Comparison of ENCODE assay signal across 8 cellular contexts in the genomic region with DNA sequence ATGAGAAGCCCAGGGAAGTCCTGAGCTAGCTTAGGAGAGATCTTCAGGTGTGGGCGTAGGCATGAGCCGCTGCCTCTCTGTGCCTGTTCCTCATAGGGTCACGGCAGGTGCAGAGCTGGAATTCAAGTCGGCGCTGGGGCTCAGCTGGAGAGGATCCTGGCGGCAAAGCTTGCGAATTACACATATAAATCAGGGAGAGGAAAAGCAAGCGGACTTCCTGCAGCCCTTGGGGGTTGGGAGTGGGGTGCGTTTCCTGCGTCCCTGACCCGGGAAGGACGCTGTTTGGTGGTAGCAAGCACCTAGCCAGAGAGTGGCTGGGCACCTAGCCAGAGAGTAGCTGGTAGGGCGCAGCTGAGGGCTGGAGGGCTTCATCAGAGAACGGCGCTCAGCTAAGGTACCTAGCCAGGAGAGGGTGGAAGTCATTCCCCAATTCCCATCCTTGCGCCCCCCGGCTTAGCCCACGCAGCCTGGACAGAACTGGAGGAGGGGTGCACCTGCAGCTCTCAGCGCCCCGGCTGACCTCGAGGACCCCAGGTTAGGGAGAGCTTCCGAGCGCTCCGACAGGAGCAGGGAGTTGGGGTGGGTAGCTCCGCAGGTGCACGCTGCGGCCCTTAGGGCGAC. TPM values are rescaled to one million over a fixed set of nuclear protein-coding genes. Genes with fewer than 3 reads are reported as not detected.
DNase-seq lines count a peak whose midpoint lies in the region; ATAC-seq, FAIRE-seq and TF ChIP-seq lines count a peak whose summit lies in the region.

No MANE protein-coding gene starts in this region.

- TF ChIP-seq EP300 in suprapubic skin (IDR thresholded peaks at IDR 0.05): no peak

- H3K4me1 Mint-ChIP-seq in activated B cell treated with CpG ODN at 0.5 μM for 24 hours: peaks cover 27% of the 10 kb centered on the region

- no TSS peak for BruUV-seq in endothelial cell of umbilical vein (replicated peaks; lab: Mats Ljungman, UMichigan)

- no peaks in the 10 kb centered on the region for H3K79me1 ChIP-seq in mesendoderm (ENCODE audit: low read length)

- peak overlapping the region; percentile 72 for H3K4me3 Mint-ChIP-seq in activated B cell treated with CpG ODN at 0.5 μM for 24 hours

- no peaks in the 10 kb centered on the region for H3K79me2 ChIP-seq in endothelial cell of umbilical vein (ENCODE audit: control insufficient read depth, insufficient read depth, low read length)
- H3K79me2 ChIP-seq in mesendoderm (ENCODE audit: control insufficient read depth, insufficient read depth, low read length): no peaks in the 10 kb centered on the region

- no peak overlapping the region for H3K27ac Mint-ChIP-seq in activated B cell treated with CpG ODN at 0.5 μM for 24 hours

- H3K9me3 Mint-ChIP-seq in activated B cell treated with CpG ODN at 0.5 μM for 24 hours: no peaks in the 10 kb centered on the region

- H3K18ac ChIP-seq in mesendoderm (ENCODE audit: low read length): no peak overlapping the region

- H3K36me3 Mint-ChIP-seq in activated B cell treated with CpG ODN at 0.5 μM for 24 hours (ENCODE audit: low read depth): no peaks in the 10 kb centered on the region

- intact Hi-C loops in activated B cell treated with CpG ODN at 0.5 μM for 24 hours (cut with micrococcal nuclease): loop anchor here (5.0 to 10.0 kb wide), 3 partner anchors 154 to 833 kb away; partner anchors contain the start of gene ASXL2
- intact Hi-C loops in endothelial cell of umbilical vein (cut with micrococcal nuclease): loop anchor here (5.0 kb wide), 2 partner anchors 56 to 156 kb away; no protein-coding TSS in a partner anchor

- TF ChIP-seq POLR2A in endothelial cell of umbilical vein (IDR thresholded peaks at IDR 0.05; ENCODE audit: low read depth, low read length) (no peak), suprapubic skin (IDR thresholded peaks at IDR 0.05) (no peak)

- H3K4me3 ChIP-seq in HAP-1 (peak overlapping the region; percentile 42), endothelial cell of umbilical vein (replicated peaks in 1 of 3; ENCODE audit: insufficient read depth in 1 of 3, low read depth in 1 of 3, low read length in 3 of 3) (peak overlapping the region in 1 of 3 experiments; percentile 14), mesendoderm (ENCODE audit: low read length) (no peak overlapping the region), suprapubic skin (peak overlapping the region; percentile 61)

- no peaks in the 10 kb centered on the region for H4K20me1 ChIP-seq in endothelial cell of umbilical vein (replicated peaks; ENCODE audit: control insufficient read depth, extremely low read depth, insufficient read depth, low read length)

- POLR2A ChIA-PET in activated B cell treated with CpG ODN at 0.5 μM for 24 hours (lab: Charles Lee) (interaction anchor here (0.5 to 0.6 kb wide), 2 partner anchors 212 to 717 kb away, joined by 3 to 14 read pairs; no protein-coding TSS in a partner anchor), endothelial cell of umbilical vein (lab: Charles Lee) (no interaction called here)

- TF ChIP-seq CTCF in activated B cell treated with CpG ODN at 0.5 μM for 24 hours (IDR thresholded peaks at IDR 0.05) (no peak), endothelial cell of umbilical vein (IDR thresholded peaks at IDR 0.05; ENCODE audit: extremely low read depth in 1 of 2, insufficient read depth in 1 of 2, low read depth in 1 of 2, low read length in 2 of 2) (peak in 1 of 2 donors; percentile 27), suprapubic skin (IDR thresholded peaks at IDR 0.05) (peak in 1 of 2 donors; percentile 37)

- ATAC-seq in activated B cell treated with CpG ODN at 0.5 μM for 24 hours (ENCODE audit: low read depth) (no peak), HG03460 (IDR thresholded peaks at IDR 0.05; ENCODE audit: unreplicated experiment) (no peak)

- peak; percentile 67 for DNase-seq in D341Med (ENCODE audit: low spot score)
- peak; percentile 79 to 83 for DNase-seq in HAP-1 (ENCODE audit: low spot score in 2 of 2)
- peak; percentile 78 to 89 for DNase-seq in NCI-H187 (lab: John Stamatoyannopoulos, UW)
- DNase-seq in activated B cell treated with CpG ODN at 0.5 μM for 24 hours: peak; percentile 18
- DNase-seq in endothelial cell of umbilical vein (ENCODE audit: low read depth, low spot score): peak; percentile 22
- peak; percentile 84 for DNase-seq in mesendoderm
- peak; percentile 82 to 84 for DNase-seq in suprapubic skin (ENCODE audit: low spot score in 2 of 2)

- H2BK15ac ChIP-seq in mesendoderm (replicated peaks; ENCODE audit: low read depth): no peak overlapping the region

- no peak overlapping the region for H3K23ac ChIP-seq in mesendoderm (ENCODE audit: low read length)

- no peak overlapping the region for H2BK5ac ChIP-seq in mesendoderm (ENCODE audit: low read length)

- no peaks in the 10 kb centered on the region for H3K36me3 ChIP-seq in HAP-1 (replicated peaks)
- H3K36me3 ChIP-seq in endothelial cell of umbilical vein (ENCODE audit: control insufficient read depth in 2 of 2, extremely low read depth in 1 of 2, insufficient read depth in 2 of 2, low read length in 2 of 2): no peaks in the 10 kb centered on the region
- H3K36me3 ChIP-seq in mesendoderm (ENCODE audit: control insufficient read depth, insufficient read depth, low read length): no peaks in the 10 kb centered on the region
- H3K36me3 ChIP-seq in suprapubic skin: no peaks in the 10 kb centered on the region

- no peak overlapping the region for H3K56ac ChIP-seq in mesendoderm (ENCODE audit: low read length)

- H2AK5ac ChIP-seq in mesendoderm (ENCODE audit: low read length): no peak overlapping the region

- no peak overlapping the region for H4K8ac ChIP-seq in mesendoderm (ENCODE audit: low read depth, low read length)

- dilution Hi-C loops in endothelial cell of umbilical vein (cut with MboI; ENCODE audit: extremely low pct_ligation_motif_present, low sequenced_read_pairs): no loop called here

- H2AFZ ChIP-seq in endothelial cell of umbilical vein (ENCODE audit: low read depth, low read length): peak overlapping the region; percentile 77

- H4K5ac ChIP-seq in mesendoderm (ENCODE audit: low read length): no peak overlapping the region

- WGBS in mesendoderm (ENCODE audit: extremely low coverage, insufficient coverage, low lambda C conversion rate): no CpG with 5 or more reads among the region's 28 CpGs
- 4% methylated on average over 14 of the region's 28 CpGs for WGBS in suprapubic skin

- no peaks in the 10 kb centered on the region for H3K9me1 ChIP-seq in endothelial cell of umbilical vein (replicated peaks; ENCODE audit: control insufficient read depth, extremely low read depth, insufficient read depth, low read length)

- peaks cover 42% of the 10 kb centered on the region for H3K27me3 Mint-ChIP-seq in activated B cell treated with CpG ODN at 0.5 μM for 24 hours

- H3K4me2 ChIP-seq in endothelial cell of umbilical vein (ENCODE audit: insufficient read depth, low read length) (peak overlapping the region; percentile 12), mesendoderm (ENCODE audit: low read length) (peak overlapping the region; percentile 70)

- in situ Hi-C loops in HAP-1 (cut with MboI; ENCODE audit: low sequenced_read_pairs): no loop called here

- CTCF ChIA-PET in activated B cell treated with CpG ODN at 0.5 μM for 24 hours (lab: Charles Lee) (no interaction called here), endothelial cell of umbilical vein (lab: Charles Lee) (interaction anchor here (0.7 to 2.9 kb wide), 7 partner anchors 9 to 88 kb away, joined by 3 to 14 read pairs (median 5); no protein-coding TSS in a partner anchor)

- H3K9ac ChIP-seq in endothelial cell of umbilical vein (replicated peaks; ENCODE audit: extremely low read depth, insufficient read depth, low read length) (no peak overlapping the region), mesendoderm (ENCODE audit: low read length) (no peak overlapping the region)

- H3K27ac ChIP-seq in endothelial cell of umbilical vein (ENCODE audit: insufficient read depth, low read depth, low read length) (no peak overlapping the region), mesendoderm (ENCODE audit: low read depth, low read length) (no peak overlapping the region), suprapubic skin (no peak overlapping the region)

- no peak overlapping the region for H2BK120ac ChIP-seq in mesendoderm (ENCODE audit: low read depth, low read length)

- peaks cover 22% of the 10 kb centered on the region for H3K4me1 ChIP-seq in HAP-1
- peaks cover 21% of the 10 kb centered on the region for H3K4me1 ChIP-seq in endothelial cell of umbilical vein (ENCODE audit: control insufficient read depth, extremely low read depth, insufficient read depth, low read length)
- H3K4me1 ChIP-seq in mesendoderm (ENCODE audit: control insufficient read depth, low read depth, low read length): peaks cover 4% of the 10 kb centered on the region
- peaks cover 24% of the 10 kb centered on the region for H3K4me1 ChIP-seq in suprapubic skin

- H3K27me3 ChIP-seq in HAP-1 (ENCODE audit: low read depth) (no peaks in the 10 kb centered on the region), endothelial cell of umbilical vein (ENCODE audit: control insufficient read depth in 2 of 2, insufficient read depth in 2 of 2, low read length in 2 of 2) (peaks cover 2 to 11% of the 10 kb centered on the region in 2 experiments), mesendoderm (ENCODE audit: insufficient read depth, low read length, poor library complexity) (peaks cover 2% of the 10 kb centered on the region), suprapubic skin (peaks cover 34% of the 10 kb centered on the region)

- no peak overlapping the region for H3K4ac ChIP-seq in mesendoderm (ENCODE audit: low read depth, low read length)

- H3K9me3 ChIP-seq in HAP-1: no peaks in the 10 kb centered on the region
- H3K9me3 ChIP-seq in endothelial cell of umbilical vein (replicated peaks; ENCODE audit: control insufficient read depth, insufficient read depth, low read length): no peaks in the 10 kb centered on the region
- no peaks in the 10 kb centered on the region for H3K9me3 ChIP-seq in suprapubic skin

- FAIRE-seq in endothelial cell of umbilical vein (lab: Jason Lieb, UNC): no peak

TF ChIP-seq in endothelial cell of umbilical vein, 7 proteins besides CTCF, POLR2A, EP300 and RAD21 (continues in another document):
- no peak for TF ChIP-seq GATA2 (IDR thresholded peaks at IDR 0.05; ENCODE audit: insufficient read depth, insufficient read length, low read depth, low read length)

RNA-seq across cellular contexts. Expression of gene EFR3B, which starts 0.5 kb away (rescaled TPM):
- 0.07 and 0.10 TPM in 2 replicates for total RNA-seq in activated B cell treated with CpG ODN at 0.5 μM for 24 hours
- 0.58 and 0.77 TPM in 2 replicates for total RNA-seq in endothelial cell of umbilical vein
- polyA plus RNA-seq in endothelial cell of umbilical vein: 0.15 and 0.21 TPM in 2 replicates
- 0.15 and 0.17 TPM in 2 replicates for polyA plus RNA-seq in endothelial cell of umbilical vein (2011; cell fraction: cytosol; rRNA removed)
- 0.53 and 0.71 TPM in 2 replicates for polyA plus RNA-seq in endothelial cell of umbilical vein (2011; cell fraction: nucleus; rRNA removed)
- 0.83 and 1.1 TPM in 2 replicates for polyA plus RNA-seq in endothelial cell of umbilical vein (2012)
- 0.59 and 0.92 TPM in 2 replicates for polyA minus RNA-seq in endothelial cell of umbilical vein
- polyA minus RNA-seq in endothelial cell of umbilical vein (2011; cell fraction: cytosol; rRNA and poly(A)+ RNA removed): 1.6 TPM
- 0.72 and 0.77 TPM in 2 replicates for polyA minus RNA-seq in endothelial cell of umbilical vein (2011; cell fraction: nucleus; rRNA and poly(A)+ RNA removed)
- 1.4 TPM for polyA plus RNA-seq in mesendoderm (2013, experiment 1 of 2)
- polyA plus RNA-seq in mesendoderm (2013, experiment 2 of 2): 1.4 TPM
- 1 to 10 TPM in 3 of 4 donors, under 1 TPM in 1; 0.79 to 1.5 (median 1.2) TPM for total RNA-seq in suprapubic skin

Comparison
In these comparisons a context has a peak if more than half of its experiments do, and no peak if none do; other contexts are left out.
1. DNase-seq: peak in every context shown above with its lines; median percentile 84 in mesendoderm; 84 in NCI-H187; 83 in suprapubic skin; 81 in HAP-1; 67 in D341Med; 22 in endothelial cell of umbilical vein; 18 in activated B cell treated with CpG ODN at 0.5 μM for 24 hours.